15 cellular contexts compared by ENCODE assay signal in genomic region chr9:84990416-84990815, GRCh38.
DNase-seq lines count a peak whose midpoint lies in the region; ATAC-seq, FAIRE-seq and TF ChIP-seq lines count a peak whose summit lies in the region.
"Had no signal": no experiment of that assay in that cellular context is flagged by ENCODE, and none has a peak within 500 bp of the region (broad histone marks: within the 10 kb centered on the region; RNA-seq: fewer than 3 reads in every experiment).

No MANE protein-coding gene starts in this region.

- H3K27me3 ChIP-seq in endodermal cell (ENCODE audit: control insufficient read depth, insufficient read depth, low read length, poor library complexity, severe bottlenecking), result peaks cover 43% of the 10 kb centered on the region
- H3K27me3 ChIP-seq in suprapubic skin, result no peaks in the 10 kb centered on the region
- no peaks in the 10 kb centered on the region for H3K27me3 ChIP-seq in small intestine (ENCODE audit: control insufficient read depth in 2 of 2, insufficient read depth in 2 of 2, low read length in 2 of 2)

- H3K4me1 ChIP-seq in endodermal cell (ENCODE audit: control insufficient read depth, insufficient read depth, low read length) (no peaks in the 10 kb centered on the region), suprapubic skin (no peaks in the 10 kb centered on the region), small intestine (ENCODE audit: control insufficient read depth in 2 of 2, insufficient read depth in 1 of 2, low read depth in 1 of 2, low read length in 1 of 2) (no peaks in the 10 kb centered on the region)

- H3K27ac Mint-ChIP-seq in endodermal cell, result no peak overlapping the region
- no peak overlapping the region for H3K27ac Mint-ChIP-seq in activated naive CD4-positive, alpha-beta T cell treated with anti-CD3 and anti-CD28 coated beads, Interleukin-2, amount 10 ng/mL, durations not matched to agents 7 days and 5 days
- H3K27ac Mint-ChIP-seq: activated T-helper 2 cell treated with anti-CD3 and anti-CD28 coated beads, Interferon-gamma antibody, Interleukin-2, Interleukin-4, amounts not matched to agents 10 μg/mL and 5 μg/mL and 100 μg/mL, durations not matched to agents 14 hours and 24 hours and 36 hours; B cell; mesothelial cell of epicardium; stimulated activated naive CD8-positive, alpha-beta T cell treated with anti-CD3 and anti-CD28 coated beads, Interleukin-15, amount 100 ng/mL, for 72 hours had no signal

- TF ChIP-seq CTCF in endodermal cell (conservative IDR thresholded peaks at IDR 0.05), result no peak
- TF ChIP-seq CTCF in suprapubic skin (IDR thresholded peaks at IDR 0.05), result no peak

- TF ChIP-seq POLR2A in suprapubic skin (IDR thresholded peaks at IDR 0.05), result no peak

- DNase-seq in anterior cingulate cortex (lab: John Stamatoyannopoulos, UW), result peak in 50 of 58 donors; percentile 3 to 94 (median 70)
- no peak for DNase-seq in endodermal cell
- DNase-seq in middle frontal gyrus (ENCODE audit: extremely low spot score, low spot score), result peak; percentile 71
- no peak for DNase-seq in suprapubic skin (ENCODE audit: low spot score in 2 of 2)
- DNase-seq in small intestine, result no peak
- no peak for DNase-seq in activated naive CD4-positive, alpha-beta T cell treated with anti-CD3 and anti-CD28 coated beads, Interleukin-2, amount 10 ng/mL, durations not matched to agents 7 days and 5 days
- DNase-seq: aorta; DMS153; effector memory CD4-positive, alpha-beta T cell; stimulated activated naive CD8-positive, alpha-beta T cell treated with anti-CD3 and anti-CD28 coated beads, Interleukin-15, amount 100 ng/mL, for 72 hours; WERI-Rb-1 had no signal

- H3K4me3 Mint-ChIP-seq in endodermal cell, result no peak overlapping the region
- H3K4me3 Mint-ChIP-seq in activated naive CD4-positive, alpha-beta T cell treated with anti-CD3 and anti-CD28 coated beads, Interleukin-2, amount 10 ng/mL, durations not matched to agents 7 days and 5 days, result no peak overlapping the region
- H3K4me3 Mint-ChIP-seq: B cell; mesothelial cell of epicardium; stimulated activated naive CD8-positive, alpha-beta T cell treated with anti-CD3 and anti-CD28 coated beads, Interleukin-15, amount 100 ng/mL, for 72 hours had no signal

- 89 to 90% methylated on average over 4 to 6 of the region's 6 CpGs for WGBS in endodermal cell (ENCODE audit: insufficient coverage in 1 of 2, insufficient read length in 1 of 2), 2 experiments
- 46% methylated on average over 6 of the region's 6 CpGs for WGBS in suprapubic skin
- 56 to 68% (median 66%) methylated on average over 6 of the region's 6 CpGs for WGBS in small intestine, 3 donors

- no peak for ATAC-seq in HG03378 (IDR thresholded peaks at IDR 0.05; ENCODE audit: unreplicated experiment)
- ATAC-seq: stimulated activated naive CD8-positive, alpha-beta T cell treated with anti-CD3 and anti-CD28 coated beads, Interleukin-15, amount 100 ng/mL, for 72 hours had no signal

- CTCF ChIA-PET in activated naive CD4-positive, alpha-beta T cell treated with anti-CD3 and anti-CD28 coated beads, Interleukin-2, amount 10 ng/mL, durations not matched to agents 7 days and 5 days (lab: Charles Lee), result no interaction called here

- no peaks in the 10 kb centered on the region for H3K36me3 Mint-ChIP-seq in endodermal cell (ENCODE audit: low read depth)
- no peaks in the 10 kb centered on the region for H3K36me3 Mint-ChIP-seq in activated naive CD4-positive, alpha-beta T cell treated with anti-CD3 and anti-CD28 coated beads, Interleukin-2, amount 10 ng/mL, durations not matched to agents 7 days and 5 days
- H3K36me3 Mint-ChIP-seq: mesothelial cell of epicardium had no signal

- H3K4me1 Mint-ChIP-seq in endodermal cell, result peaks cover 16% of the 10 kb centered on the region
- H3K4me1 Mint-ChIP-seq in activated naive CD4-positive, alpha-beta T cell treated with anti-CD3 and anti-CD28 coated beads, Interleukin-2, amount 10 ng/mL, durations not matched to agents 7 days and 5 days, result no peaks in the 10 kb centered on the region
- H3K4me1 Mint-ChIP-seq: B cell; stimulated activated naive CD8-positive, alpha-beta T cell treated with anti-CD3 and anti-CD28 coated beads, Interleukin-15, amount 100 ng/mL, for 72 hours had no signal

- peaks cover 81% of the 10 kb centered on the region for H3K27me3 Mint-ChIP-seq in endodermal cell (ENCODE audit: insufficient read depth)
- H3K27me3 Mint-ChIP-seq in activated naive CD4-positive, alpha-beta T cell treated with anti-CD3 and anti-CD28 coated beads, Interleukin-2, amount 10 ng/mL, durations not matched to agents 7 days and 5 days, result no peaks in the 10 kb centered on the region

- H3K9ac ChIP-seq in endodermal cell (ENCODE audit: extremely low read depth, low read length, poor library complexity, severe bottlenecking), result no peak overlapping the region

- no peaks in the 10 kb centered on the region for H3K9me3 Mint-ChIP-seq in endodermal cell
- no peaks in the 10 kb centered on the region for H3K9me3 Mint-ChIP-seq in activated naive CD4-positive, alpha-beta T cell treated with anti-CD3 and anti-CD28 coated beads, Interleukin-2, amount 10 ng/mL, durations not matched to agents 7 days and 5 days
- H3K9me3 Mint-ChIP-seq: activated T-helper 2 cell treated with anti-CD3 and anti-CD28 coated beads, Interferon-gamma antibody, Interleukin-2, Interleukin-4, amounts not matched to agents 10 μg/mL and 5 μg/mL and 100 μg/mL, durations not matched to agents 14 hours and 24 hours and 36 hours; mesothelial cell of epicardium had no signal

- H3K9me3 ChIP-seq in endodermal cell (ENCODE audit: control insufficient read depth, low read length) (no peaks in the 10 kb centered on the region), suprapubic skin (no peaks in the 10 kb centered on the region), small intestine (ENCODE audit: control insufficient read depth, low read depth) (no peaks in the 10 kb centered on the region)

- no peak for FAIRE-seq in small intestine (lab: Jason Lieb, UNC)

- H3K36me3 ChIP-seq in endodermal cell (ENCODE audit: control insufficient read depth, insufficient read depth, low read length) (no peaks in the 10 kb centered on the region), suprapubic skin (no peaks in the 10 kb centered on the region), small intestine (ENCODE audit: control insufficient read depth in 2 of 2, insufficient read depth in 2 of 2, low read length in 2 of 2) (no peaks in the 10 kb centered on the region)
- H3K36me3 ChIP-seq: WERI-Rb-1 had no signal

- H3K27ac ChIP-seq in endodermal cell (ENCODE audit: low read depth, low read length), result peak overlapping the region; percentile 53
- peak overlapping the region; percentile 8 for H3K27ac ChIP-seq in suprapubic skin
- H3K27ac ChIP-seq in small intestine (ENCODE audit: low read depth in 1 of 2, low read length in 1 of 2), result no peak overlapping the region
- H3K27ac ChIP-seq: WERI-Rb-1 had no signal

- TF ChIP-seq EP300 in suprapubic skin (IDR thresholded peaks at IDR 0.05), result no peak

- H3K4me3 ChIP-seq in endodermal cell (ENCODE audit: low read length), result no peak overlapping the region
- no peak overlapping the region for H3K4me3 ChIP-seq in suprapubic skin
- H3K4me3 ChIP-seq in small intestine (ENCODE audit: low read depth in 1 of 2, low read length in 2 of 2), result no peak overlapping the region

Comparison
In these comparisons a context has a peak if more than half of its experiments do, and no peak if none do; other contexts are left out.
1. DNase-seq: peak in anterior cingulate cortex (50 of 58) and middle frontal gyrus (single experiment); none in endodermal cell (single experiment), suprapubic skin (0 of 2), small intestine (single experiment) and activated naive CD4-positive, alpha-beta T cell treated with anti-CD3 and anti-CD28 coated beads, Interleukin-2, amount 10 ng/mL, durations not matched to agents 7 days and 5 days (single experiment).
2. H3K27ac ChIP-seq: peak in endodermal cell (single experiment) and suprapubic skin (single experiment); none in small intestine (0 of 2).